In the genomic region with DNA sequence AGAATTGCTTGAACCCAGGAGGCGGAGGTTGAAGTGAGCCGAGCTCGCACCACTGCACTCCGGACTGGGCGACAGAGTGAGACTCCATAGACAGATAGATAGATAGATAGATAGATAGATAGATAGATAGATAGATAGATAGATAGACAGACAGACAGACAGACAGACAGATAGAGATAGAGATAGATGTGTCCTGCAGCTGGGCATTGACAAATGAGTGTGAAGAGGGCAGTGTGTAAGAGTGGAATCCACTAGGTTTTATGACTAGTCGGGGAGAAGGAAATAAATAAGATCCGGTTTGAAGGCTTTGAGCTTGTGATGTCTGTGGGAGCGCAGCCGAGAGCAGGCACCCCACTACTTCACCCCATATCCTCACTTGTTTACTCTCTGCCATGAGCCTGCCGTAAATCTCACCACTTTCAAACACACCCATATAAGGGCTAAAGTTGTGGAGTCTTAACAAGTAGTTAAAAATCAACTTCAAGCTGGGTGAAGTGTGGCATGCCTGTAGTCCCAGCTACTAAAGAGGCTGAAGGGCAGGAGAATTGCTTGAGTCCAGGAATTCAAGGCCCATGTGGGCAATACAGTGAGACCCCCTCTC, we compare ENCODE assay signal across 12 cellular contexts. TPM values are rescaled to one million over a fixed set of nuclear protein-coding genes. Genes with fewer than 3 reads are reported as not detected.
A peak's percentile ranks its signal among the peaks of the same experiment; 100 is the strongest.
DNase-seq lines count a peak whose midpoint lies in the region; TF ChIP-seq lines count a peak whose summit lies in the region.
"Had no signal": no experiment of that assay in that cellular context is flagged by ENCODE, and none has a peak within 500 bp of the region (broad histone marks: within the 10 kb centered on the region; RNA-seq: fewer than 3 reads in every experiment).

No MANE protein-coding gene starts in this region.

- H3K27me3 Mint-ChIP-seq in Calu3 (ENCODE audit: unreplicated experiment): no peaks in the 10 kb centered on the region
- H3K27me3 Mint-ChIP-seq in activated T-helper 2 cell treated with anti-CD3 and anti-CD28 coated beads, Interferon-gamma antibody, Interleukin-2, Interleukin-4, amounts not matched to agents 10 μg/mL and 5 μg/mL and 100 μg/mL, durations not matched to agents 14 hours and 24 hours and 36 hours (ENCODE audit: low read depth): no peaks in the 10 kb centered on the region

- CTCF ChIA-PET in Calu3 (lab: Charles Lee): interaction anchor here (0.5 to 0.8 kb wide), 3 partner anchors 9 to 1735 kb away, joined by 4 to 6 read pairs (median 4); no protein-coding TSS in a partner anchor
- CTCF ChIA-PET in RWPE1 (lab: Yijun Ruan, JAX): interaction anchor here (0.6 to 1.3 kb wide), 4 partner anchors 12 to 1330 kb away, joined by 3 to 7 read pairs (median 4); a partner anchor contains a TSS

- H3K27ac Mint-ChIP-seq in Calu3 (ENCODE audit: unreplicated experiment): peak overlapping the region; percentile 23
- no peak overlapping the region for H3K27ac Mint-ChIP-seq in activated T-helper 2 cell treated with anti-CD3 and anti-CD28 coated beads, Interferon-gamma antibody, Interleukin-2, Interleukin-4, amounts not matched to agents 10 μg/mL and 5 μg/mL and 100 μg/mL, durations not matched to agents 14 hours and 24 hours and 36 hours

- POLR2A ChIA-PET in RWPE1 (lab: Yijun Ruan, JAX; ENCODE audit: low non-redundant PET): interaction anchor here (0.5 to 0.7 kb wide), 2 partner anchors 20 to 46 kb away, joined by 3 to 5 read pairs; no protein-coding TSS in a partner anchor

- no peak for TF ChIP-seq CTCF in Calu3 (IDR thresholded peaks at IDR 0.05; ENCODE audit: unreplicated experiment)
- TF ChIP-seq CTCF in RWPE1 (conservative IDR thresholded peaks at IDR 0.05; ENCODE audit: low read depth): no peak

- H3K9me3 Mint-ChIP-seq in Calu3 (ENCODE audit: low read depth, unreplicated experiment): peaks cover 6% of the 10 kb centered on the region
- H3K9me3 Mint-ChIP-seq in activated T-helper 2 cell treated with anti-CD3 and anti-CD28 coated beads, Interferon-gamma antibody, Interleukin-2, Interleukin-4, amounts not matched to agents 10 μg/mL and 5 μg/mL and 100 μg/mL, durations not matched to agents 14 hours and 24 hours and 36 hours: no peaks in the 10 kb centered on the region

- peaks cover 45% of the 10 kb centered on the region for H3K4me1 Mint-ChIP-seq in Calu3 (ENCODE audit: low read depth, unreplicated experiment)
- peaks cover 61% of the 10 kb centered on the region for H3K4me1 Mint-ChIP-seq in activated T-helper 2 cell treated with anti-CD3 and anti-CD28 coated beads, Interferon-gamma antibody, Interleukin-2, Interleukin-4, amounts not matched to agents 10 μg/mL and 5 μg/mL and 100 μg/mL, durations not matched to agents 14 hours and 24 hours and 36 hours (ENCODE audit: low read depth)

- peaks cover 19% of the 10 kb centered on the region for H3K36me3 Mint-ChIP-seq in Calu3 (ENCODE audit: insufficient read depth, unreplicated experiment)
- H3K36me3 Mint-ChIP-seq in activated T-helper 2 cell treated with anti-CD3 and anti-CD28 coated beads, Interferon-gamma antibody, Interleukin-2, Interleukin-4, amounts not matched to agents 10 μg/mL and 5 μg/mL and 100 μg/mL, durations not matched to agents 14 hours and 24 hours and 36 hours (ENCODE audit: low read depth): peaks cover 17% of the 10 kb centered on the region

- H3K27ac ChIP-seq in RWPE1: no peak overlapping the region
- H3K27ac ChIP-seq: cardiac muscle cell had no signal

- in situ Hi-C loops in ACHN (cut with HindIII; ENCODE audit: low pct_ligation_motif_present, low pct_unique_long_range_greater_than_20kb, low sequenced_read_pairs): no loop called here

- BruUV-seq in Calu3 (replicated peaks; lab: Mats Ljungman, UMichigan): no TSS peak

- intact Hi-C loops in Calu3 (cut with micrococcal nuclease; ENCODE audit: unreplicated experiment): no loop called here
- intact Hi-C loops in activated T-helper 2 cell treated with anti-CD3 and anti-CD28 coated beads, Interferon-gamma antibody, Interleukin-2, Interleukin-4, amounts not matched to agents 10 μg/mL and 5 μg/mL and 100 μg/mL, durations not matched to agents 14 hours and 24 hours and 36 hours (cut with micrococcal nuclease): loop anchor here (5.0 kb wide), 1 partner anchor 201 kb away; no protein-coding TSS in a partner anchor

- peak; percentile 24 for DNase-seq in ACHN
- DNase-seq in Calu3: no peak
- peak; percentile 33 for DNase-seq in activated T-helper 2 cell treated with anti-CD3 and anti-CD28 coated beads, Interferon-gamma antibody, Interleukin-2, Interleukin-4, amounts not matched to agents 10 μg/mL and 5 μg/mL and 100 μg/mL, durations not matched to agents 14 hours and 24 hours and 36 hours (ENCODE audit: low spot score)
- DNase-seq in left kidney (ENCODE audit: low read depth, low spot score): peak; percentile 74
- DNase-seq in RWPE1 (ENCODE audit: low spot score): no peak
- DNase-seq in inferior parietal cortex (ENCODE audit: extremely low spot score): no peak
- DNase-seq in NCI-H1436 treated with DMSO at 0.1 percent for 48 hours (lab: John Stamatoyannopoulos, UW): no peak
- DNase-seq in stimulated activated CD4-positive, alpha-beta T cell treated with anti-CD3 and anti-CD28 coated beads, Interleukin-4, amount 100 ng/mL, for 1 hour: no peak
- DNase-seq: activated CD8-positive, alpha-beta memory T cell treated with anti-CD3 and anti-CD28 coated beads, Interleukin-2, amount 50 U/mL, for 4 hours; MV-4-11; OCI-M1 had no signal

- H3K4me3 Mint-ChIP-seq in Calu3 (ENCODE audit: low read depth, unreplicated experiment): peak overlapping the region; percentile 73
- H3K4me3 Mint-ChIP-seq in activated T-helper 2 cell treated with anti-CD3 and anti-CD28 coated beads, Interferon-gamma antibody, Interleukin-2, Interleukin-4, amounts not matched to agents 10 μg/mL and 5 μg/mL and 100 μg/mL, durations not matched to agents 14 hours and 24 hours and 36 hours (ENCODE audit: low read depth): peak overlapping the region; percentile 60

RNA-seq across cellular contexts. Expression of a gene that starts 1.4 kb away (rescaled TPM):
- total RNA-seq in Calu3 (2022): 24.6 and 25.7 TPM in 2 replicates
- total RNA-seq in activated T-helper 2 cell treated with anti-CD3 and anti-CD28 coated beads, Interferon-gamma antibody, Interleukin-2, Interleukin-4, amounts not matched to agents 10 μg/mL and 5 μg/mL and 100 μg/mL, durations not matched to agents 14 hours and 24 hours and 36 hours: 6.4 and 7.6 TPM in 2 replicates

Comparison
In these comparisons a context has a peak if more than half of its experiments do, and no peak if none do; other contexts are left out.
1. DNase-seq: peak in ACHN (single experiment), activated T-helper 2 cell treated with anti-CD3 and anti-CD28 coated beads, Interferon-gamma antibody, Interleukin-2, Interleukin-4, amounts not matched to agents 10 μg/mL and 5 μg/mL and 100 μg/mL, durations not matched to agents 14 hours and 24 hours and 36 hours (single experiment) and left kidney (single experiment); none in Calu3 (single experiment), RWPE1 (single experiment), inferior parietal cortex (single experiment), NCI-H1436 treated with DMSO at 0.1 percent for 48 hours (single experiment) and stimulated activated CD4-positive, alpha-beta T cell treated with anti-CD3 and anti-CD28 coated beads, Interleukin-4, amount 100 ng/mL, for 1 hour (single experiment).